In the genomic region with DNA sequence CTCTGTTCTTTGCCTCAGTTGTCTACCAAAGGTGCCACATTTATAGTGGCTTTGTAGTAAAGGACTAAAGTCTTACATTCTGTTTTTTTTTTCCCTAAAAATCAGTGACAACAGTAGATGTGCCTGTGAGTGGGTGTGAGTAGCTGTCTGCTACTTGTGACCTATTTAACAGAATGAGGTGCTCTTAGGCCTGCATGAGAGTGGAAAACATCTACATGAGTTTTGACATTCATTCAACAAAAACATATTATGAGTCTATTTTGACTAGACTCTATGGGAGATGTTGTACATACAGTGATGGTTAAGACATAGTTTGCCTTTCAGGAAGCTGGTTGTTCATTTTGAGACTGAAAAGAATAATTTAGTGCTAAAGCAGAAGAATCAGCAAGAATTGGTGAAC, we compare ENCODE assay signal across 19 cellular contexts. TPM values are rescaled to one million over a fixed set of nuclear protein-coding genes. Genes with fewer than 3 reads are reported as not detected.
DNase-seq lines count a peak whose midpoint lies in the region; ATAC-seq and TF ChIP-seq lines count a peak whose summit lies in the region.
"Had no signal": no experiment of that assay in that cellular context is flagged by ENCODE, and none has a peak within 500 bp of the region (broad histone marks: within the 10 kb centered on the region; RNA-seq: fewer than 3 reads in every experiment).

No MANE protein-coding gene starts in this region.

- no peak for DNase-seq in activated naive CD4-positive, alpha-beta T cell treated with anti-CD3 and anti-CD28 coated beads, Interleukin-2, amount 50 U/mL, for 72 hours (ENCODE audit: low spot score in 2 of 2)
- DNase-seq in activated naive CD4-positive, alpha-beta T cell treated with anti-CD3 and anti-CD28 coated beads, Interleukin-2, amount 10 ng/mL, durations not matched to agents 7 days and 5 days = no peak
- DNase-seq in chondrocyte (ENCODE audit: low spot score) (no peak), osteocyte (ENCODE audit: extremely low spot score, unreplicated experiment) (no peak), upper lobe of left lung (no peak), PC-3 (no peak), kidney glomerular epithelial cell (lab: John Stamatoyannopoulos, UW) (no peak)
- DNase-seq: activated gamma-delta T cell; CD4-positive, alpha-beta T cell; Karpas-422; left colon; NCI-H1105 treated with DMSO at 0.1 percent for 48 hours; NCI-H2107; NCI-H526; occipital lobe; SIG-M5; stimulated activated CD4-positive, alpha-beta T cell treated with anti-CD3 and anti-CD28 coated beads, Interleukin-4, amount 100 ng/mL, for 1 hour had no signal

- H3K27ac ChIP-seq in upper lobe of left lung (peak overlapping the region in 3 of 4 donors; percentile 73 to 86 (median 76)), PC-3 (ENCODE audit: low read length) (no peak overlapping the region)

- H3K27me3 Mint-ChIP-seq in activated naive CD4-positive, alpha-beta T cell treated with anti-CD3 and anti-CD28 coated beads, Interleukin-2, amount 10 ng/mL, durations not matched to agents 7 days and 5 days = no peaks in the 10 kb centered on the region
- H3K27me3 Mint-ChIP-seq in chondrocyte (ENCODE audit: low read depth) = no peaks in the 10 kb centered on the region
- H3K27me3 Mint-ChIP-seq in osteocyte (ENCODE audit: unreplicated experiment) = no peaks in the 10 kb centered on the region
- H3K27me3 Mint-ChIP-seq: CD4-positive, alpha-beta T cell had no signal

- H2AFZ ChIP-seq in PC-3 (ENCODE audit: low read length) = no peak overlapping the region

- H3K9ac ChIP-seq in PC-3 (ENCODE audit: low read length) = no peak overlapping the region

- no peaks in the 10 kb centered on the region for H4K20me1 ChIP-seq in PC-3 (ENCODE audit: low read length)

- H3K79me2 ChIP-seq in PC-3 (ENCODE audit: low read length) = no peaks in the 10 kb centered on the region

- ATAC-seq in activated naive CD4-positive, alpha-beta T cell treated with anti-CD3 and anti-CD28 coated beads, Interleukin-2, amount 50 U/mL, for 72 hours = peak; percentile 62 to 90
- no peak for ATAC-seq in upper lobe of left lung (ENCODE audit: low FRiP score in 2 of 2)
- ATAC-seq in PC-3 = no peak
- ATAC-seq in HG03196 (IDR thresholded peaks at IDR 0.05; ENCODE audit: unreplicated experiment) = no peak
- ATAC-seq: left colon had no signal

- BruUV-seq in PC-3 (replicated peaks; lab: Mats Ljungman, UMichigan) = no TSS peak

- H3K4me3 ChIP-seq in upper lobe of left lung (no peak overlapping the region), PC-3 (ENCODE audit: low read length) (no peak overlapping the region)

- H3K27me3 ChIP-seq in upper lobe of left lung (no peaks in the 10 kb centered on the region), PC-3 (ENCODE audit: low read length) (no peaks in the 10 kb centered on the region)

- H3K27ac Mint-ChIP-seq in activated naive CD4-positive, alpha-beta T cell treated with anti-CD3 and anti-CD28 coated beads, Interleukin-2, amount 50 U/mL, for 72 hours = peak overlapping the region in 1 of 2 donors; percentile 70
- no peak overlapping the region for H3K27ac Mint-ChIP-seq in activated naive CD4-positive, alpha-beta T cell treated with anti-CD3 and anti-CD28 coated beads, Interleukin-2, amount 10 ng/mL, durations not matched to agents 7 days and 5 days
- H3K27ac Mint-ChIP-seq in chondrocyte (ENCODE audit: unreplicated experiment) (peak overlapping the region; percentile 76), osteocyte (ENCODE audit: unreplicated experiment) (peak overlapping the region; percentile 91)
- H3K27ac Mint-ChIP-seq: CD4-positive, alpha-beta T cell had no signal

- H3K4me1 ChIP-seq in upper lobe of left lung (peaks cover 29 to 51% (median 34%) of the 10 kb centered on the region in 4 donors), PC-3 (ENCODE audit: insufficient read depth, low read length) (peaks cover 5% of the 10 kb centered on the region)

- no peaks in the 10 kb centered on the region for H3K9me3 ChIP-seq in upper lobe of left lung
- no peaks in the 10 kb centered on the region for H3K9me3 ChIP-seq in PC-3 (ENCODE audit: low read length)

- CTCF ChIA-PET in activated naive CD4-positive, alpha-beta T cell treated with anti-CD3 and anti-CD28 coated beads, Interleukin-2, amount 10 ng/mL, durations not matched to agents 7 days and 5 days (lab: Charles Lee) = interaction anchor here (4.9 kb wide), 1 partner anchor 212 kb away, joined by 24 read pairs; no protein-coding TSS in a partner anchor
- CTCF ChIA-PET in PC-3 (lab: Charles Lee) = no interaction called here

- H3K36me3 ChIP-seq in upper lobe of left lung (peaks cover 0 to under 1% (median 0%) of the 10 kb centered on the region in 4 donors), PC-3 (ENCODE audit: low read depth, low read length) (no peaks in the 10 kb centered on the region)

- POLR2A ChIA-PET in PC-3 (lab: Charles Lee; ENCODE audit: unreplicated experiment) = no interaction called here

- no peak for TF ChIP-seq POLR2A in upper lobe of left lung (IDR thresholded peaks at IDR 0.05)

- peaks cover 16% of the 10 kb centered on the region for H3K4me1 Mint-ChIP-seq in activated naive CD4-positive, alpha-beta T cell treated with anti-CD3 and anti-CD28 coated beads, Interleukin-2, amount 10 ng/mL, durations not matched to agents 7 days and 5 days
- H3K4me1 Mint-ChIP-seq in chondrocyte (ENCODE audit: low read depth) = peaks cover 76% of the 10 kb centered on the region
- H3K4me1 Mint-ChIP-seq in osteocyte (ENCODE audit: unreplicated experiment) = peaks cover 72% of the 10 kb centered on the region

- intact Hi-C loops in PC-3 (cut with micrococcal nuclease) = loop anchor here (10.0 kb wide), 1 partner anchor 326 kb away; the partner anchor contains the start of gene IL18R1

- no peak for TF ChIP-seq EP300 in upper lobe of left lung (IDR thresholded peaks at IDR 0.05)

- no peak overlapping the region for H3K4me3 Mint-ChIP-seq in activated naive CD4-positive, alpha-beta T cell treated with anti-CD3 and anti-CD28 coated beads, Interleukin-2, amount 10 ng/mL, durations not matched to agents 7 days and 5 days
- no peak overlapping the region for H3K4me3 Mint-ChIP-seq in chondrocyte (ENCODE audit: unreplicated experiment)
- no peak overlapping the region for H3K4me3 Mint-ChIP-seq in osteocyte (ENCODE audit: unreplicated experiment)
- H3K4me3 Mint-ChIP-seq: CD4-positive, alpha-beta T cell had no signal

- no peaks in the 10 kb centered on the region for H3F3A ChIP-seq in PC-3 (ENCODE audit: low read length, unreplicated experiment)

- no peak for TF ChIP-seq CTCF in chondrocyte (IDR thresholded peaks at IDR 0.05)
- no peak for TF ChIP-seq CTCF in osteocyte (IDR thresholded peaks at IDR 0.05)
- TF ChIP-seq CTCF in upper lobe of left lung (IDR thresholded peaks at IDR 0.05) = no peak
- no peak for TF ChIP-seq CTCF in PC-3 (conservative IDR thresholded peaks at IDR 0.05; ENCODE audit: low read depth, low read length)

- peaks cover 0 to 42% of the 10 kb centered on the region in 2 donors for H3K36me3 Mint-ChIP-seq in activated naive CD4-positive, alpha-beta T cell treated with anti-CD3 and anti-CD28 coated beads, Interleukin-2, amount 50 U/mL, for 72 hours
- H3K36me3 Mint-ChIP-seq in activated naive CD4-positive, alpha-beta T cell treated with anti-CD3 and anti-CD28 coated beads, Interleukin-2, amount 10 ng/mL, durations not matched to agents 7 days and 5 days = peaks cover 5% of the 10 kb centered on the region
- no peaks in the 10 kb centered on the region for H3K36me3 Mint-ChIP-seq in chondrocyte (ENCODE audit: low read depth)
- no peaks in the 10 kb centered on the region for H3K36me3 Mint-ChIP-seq in osteocyte (ENCODE audit: unreplicated experiment)

- no peak overlapping the region for H3K4me2 ChIP-seq in PC-3 (ENCODE audit: low read length)

- H3K9me3 Mint-ChIP-seq in activated naive CD4-positive, alpha-beta T cell treated with anti-CD3 and anti-CD28 coated beads, Interleukin-2, amount 50 U/mL, for 72 hours = no peaks in the 10 kb centered on the region
- H3K9me3 Mint-ChIP-seq in activated naive CD4-positive, alpha-beta T cell treated with anti-CD3 and anti-CD28 coated beads, Interleukin-2, amount 10 ng/mL, durations not matched to agents 7 days and 5 days = no peaks in the 10 kb centered on the region
- H3K9me3 Mint-ChIP-seq in chondrocyte (ENCODE audit: low read depth) = no peaks in the 10 kb centered on the region
- no peaks in the 10 kb centered on the region for H3K9me3 Mint-ChIP-seq in osteocyte (ENCODE audit: unreplicated experiment)
- H3K9me3 Mint-ChIP-seq: CD4-positive, alpha-beta T cell had no signal

- no peaks in the 10 kb centered on the region for H3K9me2 ChIP-seq in PC-3 (replicated peaks; ENCODE audit: low read length)

RNA-seq across cellular contexts. Expression of gene IL1R2, which starts 36.7 kb away (rescaled TPM):
- total RNA-seq in activated naive CD4-positive, alpha-beta T cell treated with anti-CD3 and anti-CD28 coated beads, Interleukin-2, amount 50 U/mL, for 72 hours = 10 to 100 TPM; 10.7 to 11.8 TPM
- total RNA-seq in chondrocyte (not detected in 3 replicates), osteocyte (not detected in 2 replicates), upper lobe of left lung (10 to 100 TPM; 24.7 to 84.8 (median 60.0) TPM), PC-3 (2014; rRNA removed) (5.6 and 6.0 TPM in 2 replicates)
- total RNA-seq: occipital lobe, OCI-LY7 had no signal

Comparison
In these comparisons a context has a peak if more than half of its experiments do, and no peak if none do; other contexts are left out.
1. ATAC-seq: peak in activated naive CD4-positive, alpha-beta T cell treated with anti-CD3 and anti-CD28 coated beads, Interleukin-2, amount 50 U/mL, for 72 hours (2 of 2); none in upper lobe of left lung (0 of 2), PC-3 (single experiment) and HG03196 (single experiment).